ENCODE assay signal across 8 cellular contexts in the genomic region with DNA sequence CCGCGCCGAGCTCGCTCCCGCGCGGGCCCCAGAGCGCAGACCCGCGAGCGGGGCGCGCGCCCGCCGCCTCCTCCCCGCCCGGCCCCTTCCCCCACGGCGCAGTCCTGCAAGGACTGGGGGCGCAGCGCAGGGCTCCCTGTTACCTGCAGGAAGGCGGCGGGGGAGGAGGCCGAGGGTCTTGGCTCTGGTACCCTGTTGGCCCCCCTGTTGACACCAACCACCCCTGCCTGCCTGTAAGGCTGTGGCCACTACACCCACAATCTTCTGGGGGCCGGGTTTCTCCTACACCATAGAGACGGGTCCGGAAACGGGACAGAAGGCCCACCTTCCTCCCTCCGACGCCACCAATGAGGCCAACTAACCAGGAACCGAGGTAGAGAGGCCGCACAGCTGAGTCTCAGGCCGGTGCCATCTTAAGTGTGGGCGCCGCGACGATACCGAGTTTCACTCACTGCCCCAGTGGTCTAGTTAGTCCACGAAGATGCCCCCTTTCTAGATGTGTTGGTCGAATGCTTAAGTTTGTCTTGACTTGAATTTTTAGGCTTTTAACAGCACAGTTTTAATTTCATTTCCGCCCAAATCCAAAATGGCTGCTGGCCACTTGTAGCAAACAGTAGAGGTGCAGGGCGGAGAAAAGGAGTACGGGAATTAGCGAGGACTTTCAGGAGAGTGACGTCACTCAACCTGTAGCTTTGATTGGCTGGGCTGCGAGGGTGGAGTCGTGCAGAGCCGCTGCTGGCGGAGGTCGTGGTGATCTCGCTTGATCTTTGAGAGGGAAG. TPM values are rescaled to one million over a fixed set of nuclear protein-coding genes. Genes with fewer than 3 reads are reported as not detected.
A peak's percentile ranks its signal among the peaks of the same experiment; 100 is the strongest.
DNase-seq lines count a peak whose midpoint lies in the region; ATAC-seq and TF ChIP-seq lines count a peak whose summit lies in the region.

A gene with protein sequence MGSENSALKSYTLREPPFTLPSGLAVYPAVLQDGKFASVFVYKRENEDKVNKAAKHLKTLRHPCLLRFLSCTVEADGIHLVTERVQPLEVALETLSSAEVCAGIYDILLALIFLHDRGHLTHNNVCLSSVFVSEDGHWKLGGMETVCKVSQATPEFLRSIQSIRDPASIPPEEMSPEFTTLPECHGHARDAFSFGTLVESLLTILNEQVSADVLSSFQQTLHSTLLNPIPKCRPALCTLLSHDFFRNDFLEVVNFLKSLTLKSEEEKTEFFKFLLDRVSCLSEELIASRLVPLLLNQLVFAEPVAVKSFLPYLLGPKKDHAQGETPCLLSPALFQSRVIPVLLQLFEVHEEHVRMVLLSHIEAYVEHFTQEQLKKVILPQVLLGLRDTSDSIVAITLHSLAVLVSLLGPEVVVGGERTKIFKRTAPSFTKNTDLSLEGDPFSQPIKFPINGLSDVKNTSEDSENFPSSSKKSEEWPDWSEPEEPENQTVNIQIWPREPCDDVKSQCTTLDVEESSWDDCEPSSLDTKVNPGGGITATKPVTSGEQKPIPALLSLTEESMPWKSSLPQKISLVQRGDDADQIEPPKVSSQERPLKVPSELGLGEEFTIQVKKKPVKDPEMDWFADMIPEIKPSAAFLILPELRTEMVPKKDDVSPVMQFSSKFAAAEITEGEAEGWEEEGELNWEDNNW (minus strand): TSS at position 252 of the 779 bp plus-strand sequence. CDS start 5,056 bp downstream, outside the sequence.

- H3K36me3 ChIP-seq in BE2C (no peaks in the 10 kb centered on the region), colonic mucosa (no peaks in the 10 kb centered on the region)

- TF ChIP-seq CTCF in BE2C (IDR thresholded peaks at IDR 0.05; ENCODE audit: low read depth, low read length) = no peak
- no peak for TF ChIP-seq CTCF in colonic mucosa (IDR thresholded peaks at IDR 0.05)

- peak; percentile 86 for ATAC-seq in HG03460 (IDR thresholded peaks at IDR 0.05; ENCODE audit: unreplicated experiment)

- H3K9me3 ChIP-seq in BE2C = no peaks in the 10 kb centered on the region
- no peaks in the 10 kb centered on the region for H3K9me3 ChIP-seq in colonic mucosa

- H3K4me3 ChIP-seq in BE2C (ENCODE audit: low read depth, low read length) (peak within 1 kb of the TSS; percentile 83), colonic mucosa (peak within 1 kb of the TSS; percentile 91)

- peak within 1 kb of the TSS; percentile 90 to 93 for H3K9ac ChIP-seq in colonic mucosa (ENCODE audit: low read depth in 2 of 2, low read length in 2 of 2)

- H3K27ac ChIP-seq in colonic mucosa (peak within 1 kb of the TSS; percentile 94), layer of hippocampus (ENCODE audit: low read depth, low read length) (peak within 1 kb of the TSS; percentile 99)

- DNase-seq in BE2C = peak; percentile 91
- DNase-seq in GM19240 (ENCODE audit: insufficient read length, low spot score) = peak; percentile 80
- DNase-seq in NCI-H526 (lab: John Stamatoyannopoulos, UW) = peak; percentile 99
- peak; percentile 90 for DNase-seq in activated CD4-positive, alpha-beta T cell treated with anti-CD3 and anti-CD28 coated beads for 48 hours
- DNase-seq in colonic mucosa = peak; percentile 95
- peak; percentile 75 to 81 for DNase-seq in stimulated activated CD4-positive, alpha-beta T cell treated with anti-CD3 and anti-CD28 coated beads, Interleukin-1b, Interleukin-23, amount 100 ng/mL, for 4 hours (ENCODE audit: low read depth in 2 of 2)

- intact Hi-C loops in colonic mucosa (cut with DNase I) = no loop called here

- no peaks in the 10 kb centered on the region; the same call in 1 of the 2 replicates for H3K4me1 ChIP-seq in BE2C
- H3K4me1 ChIP-seq in colonic mucosa = no peaks in the 10 kb centered on the region

- H3K27me3 ChIP-seq in BE2C (no peaks in the 10 kb centered on the region; the same call in 1 of the 2 replicates), colonic mucosa (no peaks in the 10 kb centered on the region), layer of hippocampus (ENCODE audit: control insufficient read depth, insufficient read depth, low read length) (no peaks in the 10 kb centered on the region)

RNA-seq across cellular contexts. Expression of the gene that starts here (rescaled TPM):
- 5.5 TPM for polyA plus RNA-seq in BE2C (2012; ENCODE audit: insufficient read depth, insufficient read length, low read depth)
- 10 to 100 TPM; 11.6 to 15.8 TPM for total RNA-seq in colonic mucosa

Comparison
In these comparisons a context has a peak if more than half of its experiments do, and no peak if none do; other contexts are left out.
1. Peak in every context shown above with its lines: DNase-seq, ATAC-seq, H3K4me3 ChIP-seq and H3K27ac ChIP-seq.